Comparison of ENCODE assay signal across 1 cellular context in the genomic region with DNA sequence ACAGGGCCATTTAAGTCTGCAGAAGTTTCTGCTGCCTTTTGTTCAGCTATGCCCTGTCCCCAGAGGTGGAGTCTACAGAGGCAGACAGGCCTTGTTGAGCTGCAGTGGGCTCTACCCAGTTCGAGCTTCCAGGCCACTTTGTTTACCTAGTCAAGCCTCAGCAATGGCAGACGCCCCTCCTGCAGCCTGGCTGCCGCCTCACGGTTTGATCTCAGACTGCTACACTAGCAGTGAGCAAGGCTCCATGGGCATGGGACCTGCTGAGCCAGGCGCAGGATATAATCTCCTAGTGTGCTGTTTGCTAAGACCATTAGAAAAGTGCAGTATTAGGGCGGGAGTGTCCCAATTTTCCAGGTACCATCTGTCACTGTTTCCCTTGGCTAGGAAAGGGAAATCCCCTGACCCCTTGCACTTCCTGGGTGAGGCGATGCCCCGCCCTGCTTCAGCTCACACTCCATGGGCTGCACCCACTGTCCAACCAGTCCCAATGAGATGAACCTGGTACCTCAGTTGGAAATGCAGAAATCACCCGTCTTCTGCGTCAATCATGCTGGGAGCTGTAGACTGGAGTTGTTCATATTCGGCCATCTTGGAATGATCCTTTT.
TF ChIP-seq lines count a peak whose summit lies in the region.

No MANE protein-coding gene starts in this region.

TF ChIP-seq in HepG2, 621 proteins besides CTCF, POLR2A, EP300 and RAD21:
- TF ChIP-seq, protein P1, sequence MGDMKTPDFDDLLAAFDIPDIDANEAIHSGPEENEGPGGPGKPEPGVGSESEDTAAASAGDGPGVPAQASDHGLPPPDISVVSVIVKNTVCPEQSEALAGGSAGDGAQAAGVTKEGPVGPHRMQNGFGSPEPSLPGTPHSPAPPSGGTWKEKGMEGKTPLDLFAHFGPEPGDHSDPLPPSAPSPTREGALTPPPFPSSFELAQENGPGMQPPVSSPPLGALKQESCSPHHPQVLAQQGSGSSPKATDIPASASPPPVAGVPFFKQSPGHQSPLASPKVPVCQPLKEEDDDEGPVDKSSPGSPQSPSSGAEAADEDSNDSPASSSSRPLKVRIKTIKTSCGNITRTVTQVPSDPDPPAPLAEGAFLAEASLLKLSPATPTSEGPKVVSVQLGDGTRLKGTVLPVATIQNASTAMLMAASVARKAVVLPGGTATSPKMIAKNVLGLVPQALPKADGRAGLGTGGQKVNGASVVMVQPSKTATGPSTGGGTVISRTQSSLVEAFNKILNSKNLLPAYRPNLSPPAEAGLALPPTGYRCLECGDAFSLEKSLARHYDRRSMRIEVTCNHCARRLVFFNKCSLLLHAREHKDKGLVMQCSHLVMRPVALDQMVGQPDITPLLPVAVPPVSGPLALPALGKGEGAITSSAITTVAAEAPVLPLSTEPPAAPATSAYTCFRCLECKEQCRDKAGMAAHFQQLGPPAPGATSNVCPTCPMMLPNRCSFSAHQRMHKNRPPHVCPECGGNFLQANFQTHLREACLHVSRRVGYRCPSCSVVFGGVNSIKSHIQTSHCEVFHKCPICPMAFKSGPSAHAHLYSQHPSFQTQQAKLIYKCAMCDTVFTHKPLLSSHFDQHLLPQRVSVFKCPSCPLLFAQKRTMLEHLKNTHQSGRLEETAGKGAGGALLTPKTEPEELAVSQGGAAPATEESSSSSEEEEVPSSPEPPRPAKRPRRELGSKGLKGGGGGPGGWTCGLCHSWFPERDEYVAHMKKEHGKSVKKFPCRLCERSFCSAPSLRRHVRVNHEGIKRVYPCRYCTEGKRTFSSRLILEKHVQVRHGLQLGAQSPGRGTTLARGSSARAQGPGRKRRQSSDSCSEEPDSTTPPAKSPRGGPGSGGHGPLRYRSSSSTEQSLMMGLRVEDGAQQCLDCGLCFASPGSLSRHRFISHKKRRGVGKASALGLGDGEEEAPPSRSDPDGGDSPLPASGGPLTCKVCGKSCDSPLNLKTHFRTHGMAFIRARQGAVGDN (CRISPR knock-in tag; IDR thresholded peaks at IDR 0.05) = 0 out of 2 replicates have a peak, but pooled peaks have one; percentile 16
TF ChIP-seq in HepG2: peak in this region for 1; not testable (repeated sequence) for 620.
